ENCODE assay signal across 16 cellular contexts in genomic region chr12:2289525-2289924, GRCh38.
DNase-seq lines count a peak whose midpoint lies in the region; ATAC-seq and TF ChIP-seq lines count a peak whose summit lies in the region.
"Had no signal": no experiment of that assay in that cellular context is flagged by ENCODE, and none has a peak within 500 bp of the region (broad histone marks: within the 10 kb centered on the region; RNA-seq: fewer than 3 reads in every experiment).

No MANE protein-coding gene starts in this region.

- 93% methylated on average over 8 of the region's 10 CpGs; no CpG with 5 or more reads in 1 of the 2 experiments for WGBS in IMR-90 (ENCODE audit: extremely low coverage in 2 of 2, insufficient read length in 1 of 2), 2 experiments

- H3K9me3 Mint-ChIP-seq in osteocyte (ENCODE audit: unreplicated experiment), result no peaks in the 10 kb centered on the region
- H3K9me3 Mint-ChIP-seq in Calu3 (ENCODE audit: low read depth, unreplicated experiment), result no peaks in the 10 kb centered on the region
- H3K9me3 Mint-ChIP-seq in CD8-positive, alpha-beta memory T cell, result no peaks in the 10 kb centered on the region

- no peak overlapping the region for H2AFZ ChIP-seq in IMR-90 (replicated peaks; ENCODE audit: low read length, poor library complexity)

- H3K18ac ChIP-seq in IMR-90 (ENCODE audit: low read depth, low read length), result no peak overlapping the region

- dilution Hi-C loops in IMR-90 (cut with HindIII; ENCODE audit: low sequenced_read_pairs, unreplicated experiment), result no loop called here

- H3K4me1 Mint-ChIP-seq in osteocyte (ENCODE audit: unreplicated experiment), result peaks cover 99% of the 10 kb centered on the region
- H3K4me1 Mint-ChIP-seq in Calu3 (ENCODE audit: low read depth, unreplicated experiment), result no peaks in the 10 kb centered on the region
- H3K4me1 Mint-ChIP-seq in CD8-positive, alpha-beta memory T cell, result no peaks in the 10 kb centered on the region

- in situ Hi-C loops in IMR-90 (cut with MboI; ENCODE audit: low sequenced_read_pairs), result loop anchor here (10.0 to 25.0 kb wide), 3 partner anchors 295 to 627 kb away; partner anchors contain the start of gene LRTM2

- TF ChIP-seq CTCF in IMR-90 (conservative IDR thresholded peaks at IDR 0.05; ENCODE audit: low read depth, low read length), result no peak
- no peak for TF ChIP-seq CTCF in ascending aorta (IDR thresholded peaks at IDR 0.05)
- TF ChIP-seq CTCF in osteocyte (IDR thresholded peaks at IDR 0.05), result no peak
- TF ChIP-seq CTCF in Calu3 (IDR thresholded peaks at IDR 0.05; ENCODE audit: unreplicated experiment), result no peak

- H2BK15ac ChIP-seq in IMR-90 (ENCODE audit: low read depth, low read length), result no peak overlapping the region

- H4K8ac ChIP-seq in IMR-90 (ENCODE audit: low read depth in 2 of 2, low read length in 2 of 2), result no peak overlapping the region

- intact Hi-C loops in IMR-90 (cut with micrococcal nuclease) (loop anchor here (10.0 kb wide), 1 partner anchor 345 kb away; no protein-coding TSS in a partner anchor), ascending aorta (cut with DNase I) (loop anchor here (5.0 kb wide), 4 partner anchors 48 to 293 kb away; partner anchors contain the start of gene CACNA1C), Calu3 (cut with micrococcal nuclease; ENCODE audit: unreplicated experiment) (no loop called here)

- no peaks in the 10 kb centered on the region for H4K20me1 ChIP-seq in IMR-90 (ENCODE audit: insufficient read depth, low read length)

- H3K4me1 ChIP-seq in IMR-90 (ENCODE audit: control insufficient read depth, insufficient read depth, low read length) (peaks cover 36% of the 10 kb centered on the region), ascending aorta (peaks cover 13 to 49% of the 10 kb centered on the region in 2 donors)
- H3K4me1 ChIP-seq in CD8-positive, alpha-beta memory T cell (ENCODE audit: insufficient read depth, low read length), result no peaks in the 10 kb centered on the region

- TF ChIP-seq POLR2A in IMR-90 (IDR thresholded peaks at IDR 0.05; ENCODE audit: low read depth, low read length), result no peak

- no peak overlapping the region for H3K56ac ChIP-seq in IMR-90 (ENCODE audit: extremely low read depth, insufficient read depth, low read length)

- POLR2A ChIA-PET in IMR-90 (lab: Charles Lee; ENCODE audit: unreplicated experiment), result no interaction called here
- POLR2A ChIA-PET in CD8-positive, alpha-beta memory T cell (lab: Charles Lee), result no interaction called here

- H3K9ac ChIP-seq in IMR-90 (ENCODE audit: low read depth, low read length), result no peak overlapping the region
- H3K9ac ChIP-seq: KMS-11 had no signal

- H3K14ac ChIP-seq in IMR-90 (replicated peaks; ENCODE audit: low read depth, low read length), result no peak overlapping the region

- CTCF ChIA-PET in IMR-90 (lab: Yijun Ruan, JAX), result interaction anchor here (0.6 kb wide), 1 partner anchor 71 kb away, joined by 7 read pairs; no protein-coding TSS in a partner anchor
- CTCF ChIA-PET in Calu3 (lab: Charles Lee), result no interaction called here
- CTCF ChIA-PET in CD8-positive, alpha-beta memory T cell (lab: Charles Lee), result interaction anchor here (1.3 to 1.5 kb wide), 3 partner anchors 9 to 499 kb away, joined by 3 to 5 read pairs (median 3); no protein-coding TSS in a partner anchor

- no peak overlapping the region for H4K91ac ChIP-seq in IMR-90 (ENCODE audit: insufficient read depth, low read depth, low read length)

- no peak overlapping the region for H3K4me2 ChIP-seq in IMR-90 (ENCODE audit: low read depth, low read length)
- H3K4me2 ChIP-seq: KMS-11 had no signal

- H2BK20ac ChIP-seq in IMR-90 (ENCODE audit: low read depth, low read length), result no peak overlapping the region

- H3K27me3 Mint-ChIP-seq in osteocyte (ENCODE audit: unreplicated experiment) (no peaks in the 10 kb centered on the region), Calu3 (ENCODE audit: unreplicated experiment) (peaks cover 95% of the 10 kb centered on the region)
- H3K27me3 Mint-ChIP-seq in CD8-positive, alpha-beta memory T cell, result peaks cover 14 to 57% of the 10 kb centered on the region in 2 donors

- H3K27ac Mint-ChIP-seq in osteocyte (ENCODE audit: unreplicated experiment) (peak overlapping the region; percentile 96), Calu3 (ENCODE audit: unreplicated experiment) (no peak overlapping the region)
- H3K27ac Mint-ChIP-seq in CD8-positive, alpha-beta memory T cell, result no peak overlapping the region

- no peaks in the 10 kb centered on the region for H3K36me3 Mint-ChIP-seq in osteocyte (ENCODE audit: unreplicated experiment)
- H3K36me3 Mint-ChIP-seq in Calu3 (ENCODE audit: insufficient read depth, unreplicated experiment), result no peaks in the 10 kb centered on the region
- H3K36me3 Mint-ChIP-seq in CD8-positive, alpha-beta memory T cell, result no peaks in the 10 kb centered on the region

- H3K9me3 ChIP-seq in IMR-90 (ENCODE audit: control insufficient read depth, insufficient read depth, low read length) (no peaks in the 10 kb centered on the region), ascending aorta (no peaks in the 10 kb centered on the region)
- no peaks in the 10 kb centered on the region for H3K9me3 ChIP-seq in CD8-positive, alpha-beta memory T cell (ENCODE audit: low read length)
- H3K9me3 ChIP-seq: SJSA1 had no signal

- no peak overlapping the region for H3K23ac ChIP-seq in IMR-90 (ENCODE audit: low read depth, low read length)

- TF ChIP-seq RAD21 in IMR-90 (IDR thresholded peaks at IDR 0.05; ENCODE audit: low read length), result no peak

- H3K27ac ChIP-seq in IMR-90 (ENCODE audit: insufficient read depth, low read length), result no peak overlapping the region
- peak overlapping the region; percentile 5 to 37 for H3K27ac ChIP-seq in ascending aorta
- no peak overlapping the region for H3K27ac ChIP-seq in CD8-positive, alpha-beta memory T cell (ENCODE audit: low read depth, low read length)
- H3K27ac ChIP-seq: C4-2B, KMS-11, SJSA1 had no signal

- H2AK9ac ChIP-seq in IMR-90 (replicated peaks; ENCODE audit: low read depth, low read length, poor library complexity), result no peak overlapping the region

- H2BK120ac ChIP-seq in IMR-90 (ENCODE audit: low read depth, low read length), result no peak overlapping the region

- no peaks in the 10 kb centered on the region for H3K27me3 ChIP-seq in IMR-90 (ENCODE audit: control insufficient read depth, insufficient read depth, low read length)
- H3K27me3 ChIP-seq in ascending aorta, result no peaks in the 10 kb centered on the region
- H3K27me3 ChIP-seq in CD8-positive, alpha-beta memory T cell (ENCODE audit: insufficient read depth, low read length, poor library complexity, severe bottlenecking), result no peaks in the 10 kb centered on the region
- H3K27me3 ChIP-seq: SJSA1 had no signal

- H3K79me1 ChIP-seq in IMR-90 (ENCODE audit: low read depth in 1 of 2, low read length in 2 of 2), result peaks cover 0 to 21% of the 10 kb centered on the region in 2 experiments; a peak in 1 of 4 replicates

- H2BK5ac ChIP-seq in IMR-90 (ENCODE audit: low read depth, low read length, poor library complexity, severe bottlenecking), result no peak overlapping the region

- H3K4me3 ChIP-seq in IMR-90 (ENCODE audit: insufficient read depth, low read depth, low read length) (no peak overlapping the region), ascending aorta (no peak overlapping the region)
- H3K4me3 ChIP-seq in CD8-positive, alpha-beta memory T cell (ENCODE audit: low read length), result no peak overlapping the region
- H3K4me3 ChIP-seq: SJSA1 had no signal

- no peak overlapping the region for H3K4me3 Mint-ChIP-seq in osteocyte (ENCODE audit: unreplicated experiment)
- H3K4me3 Mint-ChIP-seq in Calu3 (ENCODE audit: low read depth, unreplicated experiment), result no peak overlapping the region
- no peak overlapping the region for H3K4me3 Mint-ChIP-seq in CD8-positive, alpha-beta memory T cell

- peaks cover 24% of the 10 kb centered on the region for H3K9me1 ChIP-seq in IMR-90 (ENCODE audit: insufficient read depth, low read length)

- ATAC-seq in IMR-90 (ENCODE audit: low read depth), result no peak

- no TSS peak for BruUV-seq in IMR-90 (replicated peaks; lab: Mats Ljungman, UMichigan)
- BruUV-seq in Calu3 (replicated peaks; lab: Mats Ljungman, UMichigan), result no TSS peak

- no peaks in the 10 kb centered on the region for H3K36me3 ChIP-seq in IMR-90 (ENCODE audit: control insufficient read depth, insufficient read depth, low read length)
- H3K36me3 ChIP-seq in ascending aorta, result no peaks in the 10 kb centered on the region
- no peaks in the 10 kb centered on the region for H3K36me3 ChIP-seq in CD8-positive, alpha-beta memory T cell (ENCODE audit: insufficient read depth, low read length)
- H3K36me3 ChIP-seq: SJSA1 had no signal

- no peak overlapping the region for H4K5ac ChIP-seq in IMR-90 (ENCODE audit: low read depth, low read length)

- no peak overlapping the region for H3K4ac ChIP-seq in IMR-90 (ENCODE audit: low read depth, low read length)

- peak overlapping the region; percentile 28; the same call in 1 of the 2 replicates for H2AK5ac ChIP-seq in IMR-90 (ENCODE audit: low read depth, low read length)

- DNase-seq in NCI-H524 (lab: John Stamatoyannopoulos, UW) (peak; percentile 16 to 59), NCI-H524 treated with DMSO at 0.1 percent for 48 hours (lab: John Stamatoyannopoulos, UW) (no peak), IMR-90 (no peak), ascending aorta (ENCODE audit: low spot score in 2 of 2) (peak in 1 of 2 donors; percentile 62), osteocyte (ENCODE audit: extremely low spot score, unreplicated experiment) (no peak), Calu3 (no peak)
- DNase-seq in stimulated activated CD4-positive, alpha-beta T cell treated with anti-CD3 and anti-CD28 coated beads, Interleukin-1b, Interleukin-23, amount 100 ng/mL, for 48 hours, result no peak
- no peak for DNase-seq in CD8-positive, alpha-beta memory T cell
- DNase-seq: DND-41, NCI-H1436, NCI-H2081 treated with DMSO at 0.1 percent for 48 hours, NCI-H510A, RPMI8226 had no signal

TF ChIP-seq in IMR-90, 13 proteins besides CTCF, POLR2A, EP300 and RAD21 (continues in another document):
- TF ChIP-seq MAFK (IDR thresholded peaks at IDR 0.05; ENCODE audit: low read depth, low read length), result no peak
- TF ChIP-seq USF2 (IDR thresholded peaks at IDR 0.05; ENCODE audit: low read depth, low read length), result no peak
- TF ChIP-seq MXI1 (IDR thresholded peaks at IDR 0.05; ENCODE audit: borderline replicate concordance, low read depth, low read length), result no peak
- TF ChIP-seq SMC3 (IDR thresholded peaks at IDR 0.05; ENCODE audit: low read depth, low read length), result no peak
- TF ChIP-seq MAZ (IDR thresholded peaks at IDR 0.05; ENCODE audit: borderline replicate concordance, low read depth, low read length), result no peak
- no peak for TF ChIP-seq RCOR1 (IDR thresholded peaks at IDR 0.05; ENCODE audit: insufficient replicate concordance, low read length)

Comparison
In these comparisons a context has a peak if more than half of its experiments do, and no peak if none do; other contexts are left out.
1. DNase-seq: peak in NCI-H524 (2 of 2); none in NCI-H524 treated with DMSO at 0.1 percent for 48 hours (single experiment), IMR-90 (single experiment), osteocyte (single experiment), Calu3 (single experiment), stimulated activated CD4-positive, alpha-beta T cell treated with anti-CD3 and anti-CD28 coated beads, Interleukin-1b, Interleukin-23, amount 100 ng/mL, for 48 hours (single experiment) and CD8-positive, alpha-beta memory T cell (0 of 5).
2. H3K27ac ChIP-seq: peak in ascending aorta (2 of 2); none in IMR-90 (single experiment) and CD8-positive, alpha-beta memory T cell (single experiment).